Comparison of ENCODE assay signal across 21 cellular contexts in the genomic region with DNA sequence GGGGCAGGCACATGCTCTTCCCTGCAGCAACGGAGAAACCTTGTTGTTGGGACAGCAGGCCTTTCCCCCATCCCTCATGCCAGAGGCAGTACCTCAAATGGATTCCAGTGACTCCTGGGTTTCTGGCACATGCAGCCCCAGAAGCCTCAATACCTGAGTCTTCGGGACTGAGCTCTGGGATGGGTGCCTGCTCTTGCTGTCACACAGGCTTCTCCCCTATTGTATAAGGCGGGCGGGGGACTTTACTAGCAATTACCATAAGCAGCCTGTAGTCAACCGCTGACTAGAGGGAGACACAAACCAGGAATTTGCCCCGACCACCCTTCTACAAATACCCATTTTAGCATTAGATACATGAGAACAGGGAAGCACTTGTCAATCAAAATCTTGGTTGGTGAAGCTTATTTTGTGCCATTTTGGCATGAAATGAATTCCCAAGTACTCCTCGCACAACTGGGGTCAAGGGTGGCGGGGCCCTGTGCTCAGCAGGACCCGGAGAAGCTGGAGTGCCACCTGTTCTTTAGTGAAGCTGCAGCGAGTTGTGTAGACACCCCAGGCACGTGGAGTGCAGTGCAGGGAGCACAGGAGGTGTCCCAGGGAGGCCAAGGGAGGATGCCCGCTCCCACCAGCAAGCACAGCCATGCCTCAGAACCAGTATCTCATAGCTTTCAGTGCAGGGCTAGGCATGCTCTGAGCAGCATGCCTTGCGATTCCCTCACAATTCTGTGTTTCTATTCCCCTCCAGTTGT. TPM values are rescaled to one million over a fixed set of nuclear protein-coding genes. Genes with fewer than 3 reads are reported as not detected.
"Had no signal": no experiment of that assay in that cellular context is flagged by ENCODE, and none has a peak within 500 bp of the region (broad histone marks: within the 10 kb centered on the region; RNA-seq: fewer than 3 reads in every experiment).

No MANE protein-coding gene starts in this region.

- H3K27ac Mint-ChIP-seq: natural killer cell treated with Interleukin-12 subunit alpha and Interleukin-12 subunit beta and Interleukin-15 and Interleukin-18, amount 100 ng/mL, for 72 hours; stimulated activated effector memory CD8-positive, alpha-beta T cell treated with anti-CD3 and anti-CD28 coated beads, Interleukin-12 subunit alpha, Interleukin-12 subunit beta, amount 100 ng/mL, for 72 hours; type B pancreatic cell had no signal

- H3K9me3 Mint-ChIP-seq: natural killer cell treated with Interleukin-12 subunit alpha and Interleukin-12 subunit beta and Interleukin-15 and Interleukin-18, amount 100 ng/mL, for 72 hours; neural crest cell; stimulated activated effector memory CD8-positive, alpha-beta T cell treated with anti-CD3 and anti-CD28 coated beads, Interleukin-12 subunit alpha, Interleukin-12 subunit beta, amount 100 ng/mL, for 72 hours; type B pancreatic cell had no signal

- H3K27me3 Mint-ChIP-seq: type B pancreatic cell had no signal

- H3K27ac ChIP-seq: coronary artery, left lung, prostate gland, right atrium auricular region, stomach, tibial artery had no signal

- H3K4me3 Mint-ChIP-seq: natural killer cell treated with Interleukin-12 subunit alpha and Interleukin-12 subunit beta and Interleukin-15 and Interleukin-18, amount 100 ng/mL, for 72 hours; neural crest cell; stimulated activated effector memory CD8-positive, alpha-beta T cell treated with anti-CD3 and anti-CD28 coated beads, Interleukin-12 subunit alpha, Interleukin-12 subunit beta, amount 100 ng/mL, for 72 hours; type B pancreatic cell had no signal

- DNase-seq: dermis blood vessel endothelial cell; effector memory CD4-positive, alpha-beta T cell; erythroblast; left cardiac atrium; left lung; mesenchymal stem cell; stimulated activated CD4-positive, alpha-beta T cell treated with anti-CD3 and anti-CD28 coated beads, Interleukin-12 subunit alpha, Interleukin-12 subunit beta, amount 100 ng/mL, for 4 hours; stimulated activated CD4-positive, alpha-beta T cell treated with anti-CD3 and anti-CD28 coated beads, Interleukin-1b, Interleukin-23, amount 100 ng/mL, for 48 hours; stimulated activated CD4-positive, alpha-beta T cell treated with anti-CD3 and anti-CD28 coated beads, Interleukin-4, amount 100 ng/mL, for 24 hours; stimulated activated naive CD4-positive, alpha-beta T cell treated with Interleukin-2 at 50 U/mL for 16 hours; stomach had no signal

- H3K36me3 ChIP-seq: left lung, prostate gland, right atrium auricular region, stomach, tibial artery had no signal

- H3K9me3 ChIP-seq: left lung, prostate gland, right atrium auricular region, stomach, tibial artery had no signal

- H3K4me2 ChIP-seq: smooth muscle cell had no signal

- H3K4me1 Mint-ChIP-seq: neural crest cell; stimulated activated effector memory CD8-positive, alpha-beta T cell treated with anti-CD3 and anti-CD28 coated beads, Interleukin-12 subunit alpha, Interleukin-12 subunit beta, amount 100 ng/mL, for 72 hours had no signal

- H3K4me3 ChIP-seq: coronary artery, left lung, prostate gland, right atrium auricular region, smooth muscle cell, stomach, tibial artery had no signal

- H3K36me3 Mint-ChIP-seq: natural killer cell treated with Interleukin-12 subunit alpha and Interleukin-12 subunit beta and Interleukin-15 and Interleukin-18, amount 100 ng/mL, for 72 hours; stimulated activated effector memory CD8-positive, alpha-beta T cell treated with anti-CD3 and anti-CD28 coated beads, Interleukin-12 subunit alpha, Interleukin-12 subunit beta, amount 100 ng/mL, for 72 hours; type B pancreatic cell had no signal

- H3K27me3 ChIP-seq: left lung, right atrium auricular region, stomach had no signal

- ATAC-seq: left cardiac atrium; left lung; natural killer cell treated with Interleukin-12 subunit alpha and Interleukin-12 subunit beta and Interleukin-15 and Interleukin-18, amount 100 ng/mL, for 72 hours; sciatic nerve; stimulated activated effector memory CD8-positive, alpha-beta T cell treated with anti-CD3 and anti-CD28 coated beads, Interleukin-12 subunit alpha, Interleukin-12 subunit beta, amount 100 ng/mL, for 72 hours had no signal

- H3K4me1 ChIP-seq: left lung, prostate gland, right atrium auricular region, stomach, tibial artery had no signal

RNA-seq across cellular contexts. Expression of a gene that starts 21.2 kb away (rescaled TPM):
- total RNA-seq: natural killer cell treated with Interleukin-12 subunit alpha and Interleukin-12 subunit beta and Interleukin-15 and Interleukin-18, amount 100 ng/mL, for 72 hours had no signal
